Comparison of ENCODE assay signal across 27 cellular contexts in genomic region chr13:42007844-42008243, GRCh38. TPM values are rescaled to one million over a fixed set of nuclear protein-coding genes. Genes with fewer than 3 reads are reported as not detected.
DNase-seq lines count a peak whose midpoint lies in the region; ATAC-seq, FAIRE-seq and TF ChIP-seq lines count a peak whose summit lies in the region.
"Had no signal": no experiment of that assay in that cellular context is flagged by ENCODE, and none has a peak within 500 bp of the region (broad histone marks: within the 10 kb centered on the region; RNA-seq: fewer than 3 reads in every experiment).

No MANE protein-coding gene starts in this region.

- TF ChIP-seq RAD21 in IMR-90 (IDR thresholded peaks at IDR 0.05; ENCODE audit: low read length), result no peak

- no peak overlapping the region for H4K5ac ChIP-seq in IMR-90 (ENCODE audit: low read depth, low read length)

- H2AK9ac ChIP-seq in IMR-90 (replicated peaks; ENCODE audit: low read depth, low read length, poor library complexity), result no peak overlapping the region

- in situ Hi-C loops in IMR-90 (cut with MboI; ENCODE audit: low sequenced_read_pairs), result no loop called here
- in situ Hi-C loops in ACHN (cut with HindIII; ENCODE audit: low pct_ligation_motif_present, low pct_unique_long_range_greater_than_20kb, low sequenced_read_pairs), result no loop called here

- H2BK15ac ChIP-seq in IMR-90 (ENCODE audit: low read depth, low read length), result no peak overlapping the region

- no peaks in the 10 kb centered on the region for H3K36me3 Mint-ChIP-seq in activated T-helper 2 cell treated with anti-CD3 and anti-CD28 coated beads, Interferon-gamma antibody, Interleukin-2, Interleukin-4, amounts not matched to agents 10 μg/mL and 5 μg/mL and 100 μg/mL, durations not matched to agents 14 hours and 24 hours and 36 hours (ENCODE audit: low read depth)
- H3K36me3 Mint-ChIP-seq: brain; CD8-positive, alpha-beta memory T cell; neural progenitor cell; stimulated activated naive B cell treated with anti-CD40 and anti-IgM and Interleukin-4, amounts not matched to agents 10 μg/mL and 1 μg/mL and 100 μg/mL, for 72 hours had no signal

- no peak overlapping the region for H2AK5ac ChIP-seq in IMR-90 (ENCODE audit: low read depth, low read length)

- H2BK20ac ChIP-seq in IMR-90 (ENCODE audit: low read depth, low read length), result no peak overlapping the region

- no peak overlapping the region for H3K14ac ChIP-seq in IMR-90 (replicated peaks; ENCODE audit: low read depth, low read length)

- H2AFZ ChIP-seq in ACC112 (ENCODE audit: low read length, unreplicated experiment) (peak overlapping the region; percentile 55), IMR-90 (replicated peaks; ENCODE audit: low read length, poor library complexity) (no peak overlapping the region)
- H2AFZ ChIP-seq: neural progenitor cell had no signal

- H3K27ac ChIP-seq in ACC112 (ENCODE audit: low read depth, low read length) (peak overlapping the region; percentile 43), IMR-90 (ENCODE audit: insufficient read depth, low read length) (no peak overlapping the region)
- H3K27ac ChIP-seq: A549, neural progenitor cell, right atrium auricular region, tibial nerve had no signal

- CTCF ChIA-PET in IMR-90 (lab: Yijun Ruan, JAX), result no interaction called here

- H3K79me1 ChIP-seq in IMR-90 (ENCODE audit: low read depth in 1 of 2, low read length in 2 of 2), result no peaks in the 10 kb centered on the region

- intact Hi-C loops in IMR-90 (cut with micrococcal nuclease), result no loop called here
- intact Hi-C loops in activated T-helper 2 cell treated with anti-CD3 and anti-CD28 coated beads, Interferon-gamma antibody, Interleukin-2, Interleukin-4, amounts not matched to agents 10 μg/mL and 5 μg/mL and 100 μg/mL, durations not matched to agents 14 hours and 24 hours and 36 hours (cut with micrococcal nuclease), result no loop called here

- no peak overlapping the region for H2BK120ac ChIP-seq in IMR-90 (ENCODE audit: low read depth, low read length)

- H3K4me1 ChIP-seq in ACC112 (ENCODE audit: control insufficient read depth, insufficient read depth, low read length, unreplicated experiment) (peaks cover 12% of the 10 kb centered on the region), IMR-90 (ENCODE audit: control insufficient read depth, insufficient read depth, low read length) (no peaks in the 10 kb centered on the region)
- H3K4me1 ChIP-seq: A549, neural progenitor cell, right atrium auricular region, tibial nerve had no signal

- H3K36me3 ChIP-seq in ACC112 (ENCODE audit: insufficient read depth, low read length) (no peaks in the 10 kb centered on the region), IMR-90 (ENCODE audit: control insufficient read depth, insufficient read depth, low read length) (no peaks in the 10 kb centered on the region), bronchial epithelial cell (ENCODE audit: control insufficient read depth, insufficient read depth, low read length) (no peaks in the 10 kb centered on the region)
- H3K36me3 ChIP-seq: neural progenitor cell, right atrium auricular region, tibial nerve had no signal

- BruUV-seq in IMR-90 (replicated peaks; lab: Mats Ljungman, UMichigan), result no TSS peak

- no peaks in the 10 kb centered on the region for H3K79me2 ChIP-seq in ACC112 (ENCODE audit: control insufficient read depth, insufficient read depth, low read length, unreplicated experiment)

- DNase-seq in IMR-90, result peak; percentile 79
- peak; percentile 27 for DNase-seq in bronchial epithelial cell (ENCODE audit: low read depth)
- DNase-seq in kidney tubule cell (ENCODE audit: low spot score), result peak; percentile 69
- no peak for DNase-seq in DMS79 (lab: John Stamatoyannopoulos, UW)
- DNase-seq in ACHN, result no peak
- no peak for DNase-seq in activated T-helper 2 cell treated with anti-CD3 and anti-CD28 coated beads, Interferon-gamma antibody, Interleukin-2, Interleukin-4, amounts not matched to agents 10 μg/mL and 5 μg/mL and 100 μg/mL, durations not matched to agents 14 hours and 24 hours and 36 hours (ENCODE audit: low spot score)
- DNase-seq: activated CD4-positive, alpha-beta T cell treated with anti-CD3 and anti-CD28 coated beads, Interleukin-2, amount 50 U/mL, for 1 hour; activated naive CD4-positive, alpha-beta T cell; CD8-positive, alpha-beta memory T cell; DMS79 treated with DMSO at 0.1 percent for 48 hours; midbrain; MV-4-11; NCI-H187; NCI-H446 treated with DMSO at 0.1 percent for 48 hours; stimulated activated naive B cell treated with anti-CD40 and anti-IgM and Interleukin-4, amounts not matched to agents 10 μg/mL and 1 μg/mL and 100 μg/mL, for 72 hours had no signal

- no peak for TF ChIP-seq POLR2A in IMR-90 (IDR thresholded peaks at IDR 0.05; ENCODE audit: low read depth, low read length)

- no peak overlapping the region for H4K8ac ChIP-seq in IMR-90 (ENCODE audit: low read depth in 2 of 2, low read length in 2 of 2)

- ATAC-seq in IMR-90 (ENCODE audit: low read depth), result peak; percentile 81
- no peak for ATAC-seq in GM18517 (IDR thresholded peaks at IDR 0.05; ENCODE audit: unreplicated experiment)
- ATAC-seq: A549; esophagus mucosa; K562; stimulated activated naive B cell treated with anti-CD40 and anti-IgM and Interleukin-4, amounts not matched to agents 10 μg/mL and 1 μg/mL and 100 μg/mL, for 72 hours had no signal

- H3K4me2 ChIP-seq in IMR-90 (ENCODE audit: low read depth, low read length), result peak overlapping the region; percentile 31; the same call in 1 of the 2 replicates
- H3K4me2 ChIP-seq: A549, neural progenitor cell had no signal

- H3K9ac ChIP-seq in IMR-90 (ENCODE audit: low read depth, low read length), result no peak overlapping the region
- H3K9ac ChIP-seq: neural progenitor cell had no signal

- H3K4me3 Mint-ChIP-seq in activated T-helper 2 cell treated with anti-CD3 and anti-CD28 coated beads, Interferon-gamma antibody, Interleukin-2, Interleukin-4, amounts not matched to agents 10 μg/mL and 5 μg/mL and 100 μg/mL, durations not matched to agents 14 hours and 24 hours and 36 hours (ENCODE audit: low read depth), result no peak overlapping the region
- H3K4me3 Mint-ChIP-seq: brain; CD8-positive, alpha-beta memory T cell; neural progenitor cell; stimulated activated naive B cell treated with anti-CD40 and anti-IgM and Interleukin-4, amounts not matched to agents 10 μg/mL and 1 μg/mL and 100 μg/mL, for 72 hours had no signal

- no peaks in the 10 kb centered on the region for H3K27me3 Mint-ChIP-seq in activated T-helper 2 cell treated with anti-CD3 and anti-CD28 coated beads, Interferon-gamma antibody, Interleukin-2, Interleukin-4, amounts not matched to agents 10 μg/mL and 5 μg/mL and 100 μg/mL, durations not matched to agents 14 hours and 24 hours and 36 hours (ENCODE audit: low read depth)
- H3K27me3 Mint-ChIP-seq: brain; CD8-positive, alpha-beta memory T cell; stimulated activated naive B cell treated with anti-CD40 and anti-IgM and Interleukin-4, amounts not matched to agents 10 μg/mL and 1 μg/mL and 100 μg/mL, for 72 hours had no signal

- dilution Hi-C loops in IMR-90 (cut with HindIII; ENCODE audit: low sequenced_read_pairs, unreplicated experiment), result no loop called here

- TF ChIP-seq CTCF in IMR-90 (conservative IDR thresholded peaks at IDR 0.05; ENCODE audit: low read depth, low read length), result no peak
- no peak for TF ChIP-seq CTCF in bronchial epithelial cell (IDR thresholded peaks at IDR 0.05; ENCODE audit: insufficient read depth, low read length, severe bottlenecking)

- H3K4ac ChIP-seq in IMR-90 (ENCODE audit: low read depth, low read length), result no peak overlapping the region

- H3K4me1 Mint-ChIP-seq in activated T-helper 2 cell treated with anti-CD3 and anti-CD28 coated beads, Interferon-gamma antibody, Interleukin-2, Interleukin-4, amounts not matched to agents 10 μg/mL and 5 μg/mL and 100 μg/mL, durations not matched to agents 14 hours and 24 hours and 36 hours (ENCODE audit: low read depth), result no peaks in the 10 kb centered on the region
- H3K4me1 Mint-ChIP-seq: stimulated activated naive B cell treated with anti-CD40 and anti-IgM and Interleukin-4, amounts not matched to agents 10 μg/mL and 1 μg/mL and 100 μg/mL, for 72 hours had no signal

- H3K27me3 ChIP-seq in ACC112 (ENCODE audit: insufficient read depth, low read length) (no peaks in the 10 kb centered on the region), IMR-90 (ENCODE audit: control insufficient read depth, insufficient read depth, low read length) (no peaks in the 10 kb centered on the region), bronchial epithelial cell (ENCODE audit: control insufficient read depth, insufficient read depth, low read length) (no peaks in the 10 kb centered on the region)
- H3K27me3 ChIP-seq: neural progenitor cell, right atrium auricular region, tibial nerve had no signal

- H3K9me3 Mint-ChIP-seq in activated T-helper 2 cell treated with anti-CD3 and anti-CD28 coated beads, Interferon-gamma antibody, Interleukin-2, Interleukin-4, amounts not matched to agents 10 μg/mL and 5 μg/mL and 100 μg/mL, durations not matched to agents 14 hours and 24 hours and 36 hours, result no peaks in the 10 kb centered on the region
- H3K9me3 Mint-ChIP-seq: CD8-positive, alpha-beta memory T cell; neural progenitor cell; stimulated activated naive B cell treated with anti-CD40 and anti-IgM and Interleukin-4, amounts not matched to agents 10 μg/mL and 1 μg/mL and 100 μg/mL, for 72 hours had no signal

- H3K4me3 ChIP-seq in ACC112 (ENCODE audit: low read depth, low read length) (no peak overlapping the region), IMR-90 (ENCODE audit: insufficient read depth, low read depth, low read length) (no peak overlapping the region), bronchial epithelial cell (ENCODE audit: low read depth, low read length) (no peak overlapping the region)
- H3K4me3 ChIP-seq: A549, K562, neural progenitor cell, right atrium auricular region, tibial nerve had no signal

- no peaks in the 10 kb centered on the region for H3K9me3 ChIP-seq in IMR-90 (ENCODE audit: control insufficient read depth, insufficient read depth, low read length)
- H3K9me3 ChIP-seq: A549, right atrium auricular region, tibial nerve had no signal

- FAIRE-seq in bronchial epithelial cell (lab: Jason Lieb, UNC), result no peak
- FAIRE-seq: A549, GM18507, H54, islet of Langerhans, K562 had no signal

- WGBS in IMR-90 (ENCODE audit: extremely low coverage in 2 of 2, insufficient read length in 1 of 2), 2 experiments, result no CpG with 5 or more reads among the region's 1 CpG

- H4K20me1 ChIP-seq in IMR-90 (ENCODE audit: insufficient read depth, low read length), result no peaks in the 10 kb centered on the region

- POLR2A ChIA-PET in IMR-90 (lab: Charles Lee; ENCODE audit: unreplicated experiment), result no interaction called here

- H3K18ac ChIP-seq in IMR-90 (ENCODE audit: low read depth, low read length), result no peak overlapping the region; the same call in 1 of the 2 replicates

- H2BK5ac ChIP-seq in IMR-90 (ENCODE audit: low read depth, low read length, poor library complexity, severe bottlenecking), result no peak overlapping the region

- no peaks in the 10 kb centered on the region; the same call in 1 of the 2 replicates for H3K9me1 ChIP-seq in IMR-90 (ENCODE audit: insufficient read depth, low read length)

- no peak overlapping the region for H4K91ac ChIP-seq in IMR-90 (ENCODE audit: insufficient read depth, low read depth, low read length)

- H3K27ac Mint-ChIP-seq in activated T-helper 2 cell treated with anti-CD3 and anti-CD28 coated beads, Interferon-gamma antibody, Interleukin-2, Interleukin-4, amounts not matched to agents 10 μg/mL and 5 μg/mL and 100 μg/mL, durations not matched to agents 14 hours and 24 hours and 36 hours, result no peak overlapping the region
- H3K27ac Mint-ChIP-seq: brain; neural progenitor cell; stimulated activated naive B cell treated with anti-CD40 and anti-IgM and Interleukin-4, amounts not matched to agents 10 μg/mL and 1 μg/mL and 100 μg/mL, for 72 hours had no signal

- H3K23ac ChIP-seq in IMR-90 (ENCODE audit: low read depth, low read length), result no peak overlapping the region

- no peak overlapping the region for H3K56ac ChIP-seq in IMR-90 (ENCODE audit: extremely low read depth, insufficient read depth, low read length)

RNA-seq across cellular contexts. Expression of gene DGKH, which starts 40.6 kb away (rescaled TPM):
- total RNA-seq in IMR-90 (2012; rRNA removed), result 9.7 and 13.4 TPM in 2 replicates
- polyA plus RNA-seq in IMR-90 (2012; rRNA removed), result 1.6 and 2.0 TPM in 2 replicates
- 0.21 and 0.30 TPM in 2 replicates for polyA plus RNA-seq in IMR-90 (2012; cell fraction: cytosol; rRNA removed)
- 1.1 and 6.6 TPM in 2 replicates for polyA plus RNA-seq in IMR-90 (2012; cell fraction: nucleus; rRNA removed; ENCODE audit: low replicate concordance)
- 16.8 TPM in 2 replicates for total RNA-seq in bronchial epithelial cell
- total RNA-seq in activated T-helper 2 cell treated with anti-CD3 and anti-CD28 coated beads, Interferon-gamma antibody, Interleukin-2, Interleukin-4, amounts not matched to agents 10 μg/mL and 5 μg/mL and 100 μg/mL, durations not matched to agents 14 hours and 24 hours and 36 hours, result 13.7 and 15.1 TPM in 2 replicates

RNA-seq across cellular contexts. Expression of gene VWA8, which starts 46.9 kb away (rescaled TPM):
- total RNA-seq in IMR-90 (2012; rRNA removed), result 18.3 and 19.7 TPM in 2 replicates
- polyA plus RNA-seq in IMR-90 (2012; rRNA removed), result 5.4 and 5.9 TPM in 2 replicates
- polyA plus RNA-seq in IMR-90 (2012; cell fraction: cytosol; rRNA removed), result 1.6 and 2.0 TPM in 2 replicates
- polyA plus RNA-seq in IMR-90 (2012; cell fraction: nucleus; rRNA removed; ENCODE audit: low replicate concordance), result 1.7 and 8.2 TPM in 2 replicates
- 17.1 and 18.9 TPM in 2 replicates for total RNA-seq in bronchial epithelial cell
- total RNA-seq in activated T-helper 2 cell treated with anti-CD3 and anti-CD28 coated beads, Interferon-gamma antibody, Interleukin-2, Interleukin-4, amounts not matched to agents 10 μg/mL and 5 μg/mL and 100 μg/mL, durations not matched to agents 14 hours and 24 hours and 36 hours, result 21.7 and 22.5 TPM in 2 replicates

Comparison
In these comparisons a context has a peak if more than half of its experiments do, and no peak if none do; other contexts are left out.
1. DNase-seq: peak in IMR-90 (single experiment), bronchial epithelial cell (single experiment) and kidney tubule cell (single experiment); none in DMS79 (single experiment), ACHN (single experiment) and activated T-helper 2 cell treated with anti-CD3 and anti-CD28 coated beads, Interferon-gamma antibody, Interleukin-2, Interleukin-4, amounts not matched to agents 10 μg/mL and 5 μg/mL and 100 μg/mL, durations not matched to agents 14 hours and 24 hours and 36 hours (single experiment).